Comparison of ENCODE assay signal across 23 cellular contexts in genomic region chr17:21613071-21613429, GRCh38.
"Had no signal": no experiment of that assay in that cellular context is flagged by ENCODE, and none has a peak within 500 bp of the region (broad histone marks: within the 10 kb centered on the region; RNA-seq: fewer than 3 reads in every experiment).

No MANE protein-coding gene starts in this region.

- H2AFZ ChIP-seq: hepatocyte had no signal

- H3K9me3 ChIP-seq: colonic mucosa, esophagus muscularis mucosa, gastroesophageal sphincter, heart left ventricle, left lung, lower lobe of right lung, mucosa of descending colon had no signal

- H3K4me2 ChIP-seq: hepatocyte had no signal

- H3K4me3 ChIP-seq: colonic mucosa, esophagus muscularis mucosa, gastroesophageal sphincter, heart left ventricle, hepatocyte, left lung, lower lobe of right lung, mucosa of descending colon had no signal

- DNase-seq: colonic mucosa; cortex of kidney; effector CD8-positive, alpha-beta T cell; effector memory CD8-positive, alpha-beta T cell; endodermal cell; foreskin keratinocyte; heart left ventricle; hypothalamus; immature natural killer cell; islet precursor cell; left cardiac atrium; left lung; left ventricle myocardium superior; lower lobe of right lung; mesenchymal stem cell; mucosa of descending colon; naive B cell had no signal

- H3K79me2 ChIP-seq: hepatocyte had no signal

- H3K36me3 ChIP-seq: colonic mucosa, esophagus muscularis mucosa, gastroesophageal sphincter, heart left ventricle, left lung, lower lobe of right lung had no signal

- H3K4me1 ChIP-seq: colonic mucosa, esophagus muscularis mucosa, foreskin keratinocyte, gastroesophageal sphincter, heart left ventricle, left lung, lower lobe of right lung had no signal

- ATAC-seq: effector memory CD8-positive, alpha-beta T cell; foreskin keratinocyte; gastroesophageal sphincter; heart left ventricle; left cardiac atrium; left lung; left ventricle myocardium superior; lower lobe of right lung; mucosa of descending colon had no signal

- H3K27me3 ChIP-seq: colonic mucosa, foreskin keratinocyte, hepatocyte, left lung had no signal

- FAIRE-seq: endometrium, endothelial cell of umbilical vein, frontal cortex had no signal

- H3K27ac ChIP-seq: colonic mucosa, esophagus muscularis mucosa, foreskin keratinocyte, gastroesophageal sphincter, heart left ventricle, hepatocyte, left lung, lower lobe of right lung had no signal
